ENCODE assay signal across 1 cellular context in genomic region chr1:220062629-220063028, GRCh38.
TF ChIP-seq lines count a peak whose summit lies in the region.

No MANE protein-coding gene starts in this region.

TF ChIP-seq in K562, 482 proteins besides CTCF, POLR2A, EP300 and RAD21:
- no peak for TF ChIP-seq ARID1B (IDR thresholded peaks at IDR 0.05)
- TF ChIP-seq, protein P1, sequence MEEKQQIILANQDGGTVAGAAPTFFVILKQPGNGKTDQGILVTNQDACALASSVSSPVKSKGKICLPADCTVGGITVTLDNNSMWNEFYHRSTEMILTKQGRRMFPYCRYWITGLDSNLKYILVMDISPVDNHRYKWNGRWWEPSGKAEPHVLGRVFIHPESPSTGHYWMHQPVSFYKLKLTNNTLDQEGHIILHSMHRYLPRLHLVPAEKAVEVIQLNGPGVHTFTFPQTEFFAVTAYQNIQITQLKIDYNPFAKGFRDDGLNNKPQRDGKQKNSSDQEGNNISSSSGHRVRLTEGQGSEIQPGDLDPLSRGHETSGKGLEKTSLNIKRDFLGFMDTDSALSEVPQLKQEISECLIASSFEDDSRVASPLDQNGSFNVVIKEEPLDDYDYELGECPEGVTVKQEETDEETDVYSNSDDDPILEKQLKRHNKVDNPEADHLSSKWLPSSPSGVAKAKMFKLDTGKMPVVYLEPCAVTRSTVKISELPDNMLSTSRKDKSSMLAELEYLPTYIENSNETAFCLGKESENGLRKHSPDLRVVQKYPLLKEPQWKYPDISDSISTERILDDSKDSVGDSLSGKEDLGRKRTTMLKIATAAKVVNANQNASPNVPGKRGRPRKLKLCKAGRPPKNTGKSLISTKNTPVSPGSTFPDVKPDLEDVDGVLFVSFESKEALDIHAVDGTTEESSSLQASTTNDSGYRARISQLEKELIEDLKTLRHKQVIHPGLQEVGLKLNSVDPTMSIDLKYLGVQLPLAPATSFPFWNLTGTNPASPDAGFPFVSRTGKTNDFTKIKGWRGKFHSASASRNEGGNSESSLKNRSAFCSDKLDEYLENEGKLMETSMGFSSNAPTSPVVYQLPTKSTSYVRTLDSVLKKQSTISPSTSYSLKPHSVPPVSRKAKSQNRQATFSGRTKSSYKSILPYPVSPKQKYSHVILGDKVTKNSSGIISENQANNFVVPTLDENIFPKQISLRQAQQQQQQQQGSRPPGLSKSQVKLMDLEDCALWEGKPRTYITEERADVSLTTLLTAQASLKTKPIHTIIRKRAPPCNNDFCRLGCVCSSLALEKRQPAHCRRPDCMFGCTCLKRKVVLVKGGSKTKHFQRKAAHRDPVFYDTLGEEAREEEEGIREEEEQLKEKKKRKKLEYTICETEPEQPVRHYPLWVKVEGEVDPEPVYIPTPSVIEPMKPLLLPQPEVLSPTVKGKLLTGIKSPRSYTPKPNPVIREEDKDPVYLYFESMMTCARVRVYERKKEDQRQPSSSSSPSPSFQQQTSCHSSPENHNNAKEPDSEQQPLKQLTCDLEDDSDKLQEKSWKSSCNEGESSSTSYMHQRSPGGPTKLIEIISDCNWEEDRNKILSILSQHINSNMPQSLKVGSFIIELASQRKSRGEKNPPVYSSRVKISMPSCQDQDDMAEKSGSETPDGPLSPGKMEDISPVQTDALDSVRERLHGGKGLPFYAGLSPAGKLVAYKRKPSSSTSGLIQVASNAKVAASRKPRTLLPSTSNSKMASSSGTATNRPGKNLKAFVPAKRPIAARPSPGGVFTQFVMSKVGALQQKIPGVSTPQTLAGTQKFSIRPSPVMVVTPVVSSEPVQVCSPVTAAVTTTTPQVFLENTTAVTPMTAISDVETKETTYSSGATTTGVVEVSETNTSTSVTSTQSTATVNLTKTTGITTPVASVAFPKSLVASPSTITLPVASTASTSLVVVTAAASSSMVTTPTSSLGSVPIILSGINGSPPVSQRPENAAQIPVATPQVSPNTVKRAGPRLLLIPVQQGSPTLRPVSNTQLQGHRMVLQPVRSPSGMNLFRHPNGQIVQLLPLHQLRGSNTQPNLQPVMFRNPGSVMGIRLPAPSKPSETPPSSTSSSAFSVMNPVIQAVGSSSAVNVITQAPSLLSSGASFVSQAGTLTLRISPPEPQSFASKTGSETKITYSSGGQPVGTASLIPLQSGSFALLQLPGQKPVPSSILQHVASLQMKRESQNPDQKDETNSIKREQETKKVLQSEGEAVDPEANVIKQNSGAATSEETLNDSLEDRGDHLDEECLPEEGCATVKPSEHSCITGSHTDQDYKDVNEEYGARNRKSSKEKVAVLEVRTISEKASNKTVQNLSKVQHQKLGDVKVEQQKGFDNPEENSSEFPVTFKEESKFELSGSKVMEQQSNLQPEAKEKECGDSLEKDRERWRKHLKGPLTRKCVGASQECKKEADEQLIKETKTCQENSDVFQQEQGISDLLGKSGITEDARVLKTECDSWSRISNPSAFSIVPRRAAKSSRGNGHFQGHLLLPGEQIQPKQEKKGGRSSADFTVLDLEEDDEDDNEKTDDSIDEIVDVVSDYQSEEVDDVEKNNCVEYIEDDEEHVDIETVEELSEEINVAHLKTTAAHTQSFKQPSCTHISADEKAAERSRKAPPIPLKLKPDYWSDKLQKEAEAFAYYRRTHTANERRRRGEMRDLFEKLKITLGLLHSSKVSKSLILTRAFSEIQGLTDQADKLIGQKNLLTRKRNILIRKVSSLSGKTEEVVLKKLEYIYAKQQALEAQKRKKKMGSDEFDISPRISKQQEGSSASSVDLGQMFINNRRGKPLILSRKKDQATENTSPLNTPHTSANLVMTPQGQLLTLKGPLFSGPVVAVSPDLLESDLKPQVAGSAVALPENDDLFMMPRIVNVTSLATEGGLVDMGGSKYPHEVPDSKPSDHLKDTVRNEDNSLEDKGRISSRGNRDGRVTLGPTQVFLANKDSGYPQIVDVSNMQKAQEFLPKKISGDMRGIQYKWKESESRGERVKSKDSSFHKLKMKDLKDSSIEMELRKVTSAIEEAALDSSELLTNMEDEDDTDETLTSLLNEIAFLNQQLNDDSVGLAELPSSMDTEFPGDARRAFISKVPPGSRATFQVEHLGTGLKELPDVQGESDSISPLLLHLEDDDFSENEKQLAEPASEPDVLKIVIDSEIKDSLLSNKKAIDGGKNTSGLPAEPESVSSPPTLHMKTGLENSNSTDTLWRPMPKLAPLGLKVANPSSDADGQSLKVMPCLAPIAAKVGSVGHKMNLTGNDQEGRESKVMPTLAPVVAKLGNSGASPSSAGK (IDR thresholded peaks at IDR 0.05), result no peak
- no peak for TF ChIP-seq ZNF134 (CRISPR knock-in tag; conservative IDR thresholded peaks at IDR 0.05)
- TF ChIP-seq ZNF146 (CRISPR knock-in tag; IDR thresholded peaks at IDR 0.05; ENCODE audit: unreplicated experiment), result peak; percentile 17
- TF ChIP-seq, protein P2, sequence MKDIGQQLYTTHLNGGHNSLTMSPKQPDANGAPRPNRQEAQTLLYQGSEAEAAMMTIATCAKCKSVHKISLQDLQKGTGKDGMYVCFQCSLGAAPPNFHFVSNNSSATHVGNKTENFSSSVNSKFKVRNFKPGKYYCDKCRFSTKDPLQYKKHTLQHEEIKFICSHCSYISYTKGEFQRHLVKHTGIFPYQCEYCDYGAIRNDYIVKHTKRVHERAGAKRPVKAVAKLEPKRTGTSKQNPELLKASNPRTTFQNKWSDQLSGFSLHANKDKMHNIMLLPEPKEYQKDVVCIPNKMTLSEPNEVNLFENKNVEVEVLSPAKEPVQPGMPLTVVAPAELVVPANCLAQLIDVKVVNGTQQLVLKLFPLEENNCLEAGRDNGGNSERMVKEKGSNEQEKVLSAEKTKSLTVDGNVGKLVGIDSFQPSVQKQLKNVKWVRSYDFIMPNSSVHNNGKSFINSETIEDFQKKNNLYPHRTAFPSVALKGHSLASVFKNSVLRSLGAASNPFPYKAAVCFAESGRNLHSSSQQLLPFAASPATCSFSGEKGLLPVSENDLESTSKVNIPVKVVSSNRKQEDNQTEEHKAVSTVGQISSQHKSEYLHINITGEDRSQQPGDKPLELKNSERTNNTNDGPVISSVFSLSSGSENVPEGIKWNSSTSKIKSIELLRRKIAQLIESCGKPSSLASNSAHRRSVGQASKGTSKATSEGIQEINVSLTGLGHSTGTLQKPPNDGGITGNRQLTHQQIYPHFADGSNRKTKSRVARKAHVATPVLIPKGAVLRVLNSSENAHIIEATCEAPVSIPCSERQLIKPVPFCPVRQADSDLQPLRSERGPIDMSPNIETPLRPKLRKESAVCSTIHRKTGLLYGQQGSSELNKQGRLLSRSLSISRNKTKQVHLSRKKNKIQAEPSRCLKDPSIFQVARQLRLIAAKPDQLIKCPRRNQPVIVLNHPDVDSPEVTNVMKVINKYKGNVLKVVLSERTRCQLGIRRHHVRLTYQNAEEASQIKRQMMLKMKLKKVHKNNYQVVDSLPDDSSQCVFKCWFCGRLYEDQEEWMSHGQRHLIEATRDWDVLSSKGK (CRISPR knock-in tag; IDR thresholded peaks at IDR 0.05), result no peak
- TF ChIP-seq SP2 (IDR thresholded peaks at IDR 0.05; ENCODE audit: extremely low read depth, low read depth, low read length, poor library complexity, severe bottlenecking), result no peak
- peak; percentile 20; the same call in 1 of the 2 replicates for TF ChIP-seq RFX1 (IDR thresholded peaks at IDR 0.05)
